ENCODE assay signal across 25 cellular contexts in the genomic region with DNA sequence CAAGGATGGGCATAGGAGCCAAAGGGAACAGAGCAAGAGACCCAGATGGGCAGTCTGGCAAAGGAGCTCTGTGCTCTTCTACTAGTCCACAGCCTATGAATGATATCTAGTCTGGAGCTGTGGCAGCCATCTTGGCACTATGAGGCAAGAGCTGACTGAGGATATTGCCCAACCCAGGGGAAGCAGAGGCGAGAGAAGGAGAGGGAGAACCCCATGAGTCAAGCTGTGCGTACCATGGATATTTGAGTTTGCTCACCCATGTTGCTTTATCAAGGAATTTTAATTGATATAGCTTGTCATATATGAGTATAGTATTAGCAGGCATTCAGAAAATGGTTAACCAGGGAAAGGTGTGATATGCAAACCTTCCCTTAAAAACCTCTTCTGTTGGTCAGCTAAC.
"Had no signal": no experiment of that assay in that cellular context is flagged by ENCODE, and none has a peak within 500 bp of the region (broad histone marks: within the 10 kb centered on the region; RNA-seq: fewer than 3 reads in every experiment).

No MANE protein-coding gene starts in this region.

- H3K36me3 ChIP-seq: brain microvascular endothelial cell had no signal

- FAIRE-seq: TTC549 had no signal

- DNase-seq: activated B cell treated with CpG ODN at 0.5 μM for 24 hours; activated CD4-positive, alpha-beta T cell treated with anti-CD3 and anti-CD28 coated beads for 1 hour; activated CD4-positive, alpha-beta T cell treated with anti-CD3 and anti-CD28 coated beads, Interleukin-2, amount 10 ng/mL, durations not matched to agents 24 days and 14 days; activated CD4-positive, alpha-beta T cell treated with anti-CD3 and anti-CD28 coated beads, Interleukin-2, amount 50 U/mL, for 48 hours; activated gamma-delta T cell; activated naive CD4-positive, alpha-beta T cell treated with anti-CD3 and anti-CD28 coated beads, Interleukin-2, amount 10 ng/mL, durations not matched to agents 7 days and 5 days; activated naive CD8-positive, alpha-beta T cell treated with anti-CD3 and anti-CD28 coated beads for 36 hours; activated T-cell treated with anti-CD3 and anti-CD28 coated beads, Interleukin-2, amount 50 U/mL, for 48 hours; brain microvascular endothelial cell; caudate nucleus; MM.1S; NCI-H1092 treated with DMSO at 0.1 percent for 48 hours; NCI-H1417 treated with DMSO at 0.1 percent for 48 hours; NCI-H1694; NCI-H2029; NCI-H2107; NCI-H2171 treated with DMSO at 0.1 percent for 48 hours; NCI-H345; NCI-H510A; NCI-H526 treated with DMSO at 0.1 percent for 48 hours; NCI-H82; SHP77 treated with DMSO at 0.1 percent for 48 hours; T-helper 2 cell; T1000 had no signal

- H3K27me3 ChIP-seq: brain microvascular endothelial cell had no signal

- H3K27ac ChIP-seq: brain microvascular endothelial cell had no signal
